ENCODE assay signal across 13 cellular contexts in genomic region chr11:117919326-117920275, GRCh38. TPM values are rescaled to one million over a fixed set of nuclear protein-coding genes. Genes with fewer than 3 reads are reported as not detected.
DNase-seq lines count a peak whose midpoint lies in the region; ATAC-seq and TF ChIP-seq lines count a peak whose summit lies in the region.
"Had no signal": no experiment of that assay in that cellular context is flagged by ENCODE, and none has a peak within 500 bp of the region (broad histone marks: within the 10 kb centered on the region; RNA-seq: fewer than 3 reads in every experiment).

No MANE protein-coding gene starts in this region.

- H3K27me3 ChIP-seq in body of pancreas (no peaks in the 10 kb centered on the region), sigmoid colon (no peaks in the 10 kb centered on the region)
- H3K27me3 ChIP-seq: transverse colon had no signal

- 41 to 54% methylated on average over 9 to 11 of the region's 11 CpGs for WGBS in body of pancreas, 2 donors
- 44 to 58% methylated on average over 11 of the region's 11 CpGs for WGBS in sigmoid colon, 2 donors

- TF ChIP-seq POLR2A in body of pancreas (IDR thresholded peaks at IDR 0.05), result no peak
- TF ChIP-seq POLR2A in sigmoid colon (IDR thresholded peaks at IDR 0.05), result no peak

- intact Hi-C loops in body of pancreas (cut with DNase I), result no loop called here
- intact Hi-C loops in sigmoid colon (cut with DNase I), result no loop called here

- H3K9me3 ChIP-seq in body of pancreas, result no peaks in the 10 kb centered on the region
- no peaks in the 10 kb centered on the region for H3K9me3 ChIP-seq in sigmoid colon
- H3K9me3 ChIP-seq: transverse colon had no signal

- TF ChIP-seq EP300 in sigmoid colon (IDR thresholded peaks at IDR 0.05), result no peak

- no peak for TF ChIP-seq CTCF in body of pancreas (IDR thresholded peaks at IDR 0.05)
- no peak for TF ChIP-seq CTCF in sigmoid colon (IDR thresholded peaks at IDR 0.05)

- peak; percentile 1 for DNase-seq in activated CD8-positive, alpha-beta memory T cell treated with anti-CD3 and anti-CD28 coated beads, Interleukin-2, amount 50 U/mL, for 4 hours
- no peak for DNase-seq in activated CD8-positive, alpha-beta memory T cell treated with anti-CD3 and anti-CD28 coated beads for 24 hours
- DNase-seq in HT1080 (ENCODE audit: low read depth) (peak; percentile 23), body of pancreas (no peak), sigmoid colon (peak; percentile 43)
- DNase-seq: EL, NCI-H1092 treated with DMSO at 0.1 percent for 48 hours, NCI-H510A treated with DMSO at 0.1 percent for 48 hours, transverse colon had no signal

- H3K4me3 ChIP-seq in body of pancreas, result no peak overlapping the region
- no peak overlapping the region for H3K4me3 ChIP-seq in sigmoid colon
- H3K4me3 ChIP-seq: transverse colon had no signal

- H3K27ac ChIP-seq in body of pancreas (no peak overlapping the region), sigmoid colon (no peak overlapping the region)
- H3K27ac ChIP-seq: transverse colon had no signal

- H3K4me1 ChIP-seq in body of pancreas, result no peaks in the 10 kb centered on the region
- H3K4me1 ChIP-seq in sigmoid colon, result peaks cover 0 to 5% (median 0%) of the 10 kb centered on the region in 4 donors
- H3K4me1 ChIP-seq: transverse colon had no signal

- peak; percentile 49 for ATAC-seq in body of pancreas
- ATAC-seq in GM18517 (IDR thresholded peaks at IDR 0.05; ENCODE audit: unreplicated experiment), result no peak
- no peak for ATAC-seq in HG03135 (IDR thresholded peaks at IDR 0.05; ENCODE audit: unreplicated experiment)
- no peak for ATAC-seq in HG03457 (IDR thresholded peaks at IDR 0.05; ENCODE audit: unreplicated experiment)

- H3K36me3 ChIP-seq in body of pancreas (replicated peaks in 1 of 2; ENCODE audit: insufficient read depth in 1 of 2, low read depth in 2 of 2) (no peaks in the 10 kb centered on the region), sigmoid colon (no peaks in the 10 kb centered on the region)
- H3K36me3 ChIP-seq: transverse colon had no signal

RNA-seq across cellular contexts. Expression of gene TMPRSS13, which starts 9.6 kb away (rescaled TPM):
- not detected in 2 replicates for total RNA-seq in HT1080 (2014; rRNA removed; shearing (Covaris generic))
- not detected in 2 replicates for polyA plus RNA-seq in HT1080 (2015; cell fraction: cytosol; rRNA removed)
- not detected in 2 replicates for polyA plus RNA-seq in HT1080 (2015; cell fraction: nucleus; rRNA removed)
- total RNA-seq in body of pancreas, result 1 to 10 TPM; 1.6 to 4.9 TPM
- total RNA-seq in sigmoid colon, result not detected
- 1 to 10 TPM in 2 of 3 donors, not detected in 1; 1.4 to 1.6 TPM for polyA plus RNA-seq in sigmoid colon
- total RNA-seq: renal cortical epithelial cell had no signal

RNA-seq across cellular contexts. Expression of gene FXYD6, which starts 43.1 kb away (rescaled TPM):
- 0.87 and 1.1 TPM in 2 replicates for total RNA-seq in HT1080 (2014; rRNA removed; shearing (Covaris generic))
- polyA plus RNA-seq in HT1080 (2015; cell fraction: cytosol; rRNA removed), result 0.14 and 0.34 TPM in 2 replicates
- polyA plus RNA-seq in HT1080 (2015; cell fraction: nucleus; rRNA removed), result 0.08 TPM in 1 of 2 replicates, not detected in the other
- total RNA-seq in body of pancreas (10 to 100 TPM; 16.8 to 23.9 TPM), sigmoid colon (100 to 1,000 TPM; 243 to 305 (median 271) TPM)
- 10 to 100 TPM; 12.3 to 46.4 (median 31.2) TPM for polyA plus RNA-seq in sigmoid colon

Comparison
In these comparisons a context has a peak if more than half of its experiments do, and no peak if none do; other contexts are left out.
1. DNase-seq: peak in activated CD8-positive, alpha-beta memory T cell treated with anti-CD3 and anti-CD28 coated beads, Interleukin-2, amount 50 U/mL, for 4 hours (single experiment), HT1080 (single experiment) and sigmoid colon (single experiment); none in activated CD8-positive, alpha-beta memory T cell treated with anti-CD3 and anti-CD28 coated beads for 24 hours (single experiment) and body of pancreas (0 of 4).
2. RNA of gene FXYD6, which starts 43.1 kb away (total RNA-seq): 243 to 305 TPM in sigmoid colon; 16.8 to 23.9 TPM in body of pancreas and 0.87 to 1.1 TPM in HT1080; every median in the first group is over 4 times any median in the second.